26 cellular contexts compared by ENCODE assay signal in genomic region chr20:47289989-47290388, GRCh38.
"Had no signal": no experiment of that assay in that cellular context is flagged by ENCODE, and none has a peak within 500 bp of the region (broad histone marks: within the 10 kb centered on the region; RNA-seq: fewer than 3 reads in every experiment).

No MANE protein-coding gene starts in this region.

- H3K27ac ChIP-seq: neutrophil, prostate gland, right atrium auricular region, skin epidermis, spleen, testis, tibial artery had no signal

- H3K27me3 ChIP-seq: dorsolateral prefrontal cortex, neutrophil, right atrium auricular region, spleen, testis, tibial artery had no signal

- FAIRE-seq: frontal cortex had no signal

- H3K9me3 ChIP-seq: mucosa of descending colon, neutrophil, prostate gland, right atrium auricular region, spleen, testis, tibial artery had no signal

- H3K4me1 Mint-ChIP-seq: mesothelial cell of epicardium; neural crest cell; stimulated activated memory B cell treated with anti-CD40 and anti-IgM and Interleukin-4, amounts not matched to agents 10 μg/mL and 1 μg/mL and 100 μg/mL, for 72 hours had no signal

- H3K4me1 ChIP-seq: prostate gland, testis, tibial artery had no signal

- DNase-seq: dorsolateral prefrontal cortex; effector CD4-positive, alpha-beta T cell; hypothalamus; immature natural killer cell; islet precursor cell; kidney glomerular epithelial cell; mesenchymal stem cell; mucosa of descending colon; naive B cell; spleen; stimulated activated CD4-positive, alpha-beta T cell treated with anti-CD3 and anti-CD28 coated beads, Interleukin-4, amount 100 ng/mL, for 4 hours; stimulated activated naive CD8-positive, alpha-beta T cell treated with anti-CD3 and anti-CD28 coated beads, Interleukin-15, Interleukin-2, amounts not matched to agents 100 U/mL and 50 U/mL, for 24 hours; substantia nigra; testis had no signal

- H3K27me3 Mint-ChIP-seq: naive B cell; natural killer cell treated with Interleukin-12 subunit alpha and Interleukin-12 subunit beta and Interleukin-15 and Interleukin-18, amount 100 ng/mL, for 72 hours; stimulated activated memory B cell treated with anti-CD40 and anti-IgM and Interleukin-4, amounts not matched to agents 10 μg/mL and 1 μg/mL and 100 μg/mL, for 72 hours; type B pancreatic cell had no signal

- H3K4me3 ChIP-seq: dorsolateral prefrontal cortex, lung, mucosa of descending colon, prostate gland, right atrium auricular region, skin epidermis, spleen, testis, tibial artery had no signal

- H3K36me3 ChIP-seq: prostate gland had no signal

- H3K27ac Mint-ChIP-seq: natural killer cell treated with Interleukin-12 subunit alpha and Interleukin-12 subunit beta and Interleukin-15 and Interleukin-18, amount 100 ng/mL, for 72 hours; stimulated activated memory B cell treated with anti-CD40 and anti-IgM and Interleukin-4, amounts not matched to agents 10 μg/mL and 1 μg/mL and 100 μg/mL, for 72 hours; type B pancreatic cell had no signal

- H3K9me3 Mint-ChIP-seq: immature natural killer cell; mesothelial cell of epicardium; naive B cell; natural killer cell treated with Interleukin-12 subunit alpha and Interleukin-12 subunit beta and Interleukin-15 and Interleukin-18, amount 100 ng/mL, for 72 hours; neural crest cell; stimulated activated memory B cell treated with anti-CD40 and anti-IgM and Interleukin-4, amounts not matched to agents 10 μg/mL and 1 μg/mL and 100 μg/mL, for 72 hours; type B pancreatic cell had no signal

- ATAC-seq: mucosa of descending colon; natural killer cell treated with Interleukin-12 subunit alpha and Interleukin-12 subunit beta and Interleukin-15 and Interleukin-18, amount 100 ng/mL, for 72 hours; stimulated activated memory B cell treated with anti-CD40 and anti-IgM and Interleukin-4, amounts not matched to agents 10 μg/mL and 1 μg/mL and 100 μg/mL, for 72 hours; stimulated activated naive CD8-positive, alpha-beta T cell treated with anti-CD3 and anti-CD28 coated beads, Interleukin-15, Interleukin-2, amounts not matched to agents 100 U/mL and 50 U/mL, for 24 hours had no signal

- H3K4me3 Mint-ChIP-seq: immature natural killer cell; mesothelial cell of epicardium; naive B cell; natural killer cell treated with Interleukin-12 subunit alpha and Interleukin-12 subunit beta and Interleukin-15 and Interleukin-18, amount 100 ng/mL, for 72 hours; neural crest cell; stimulated activated memory B cell treated with anti-CD40 and anti-IgM and Interleukin-4, amounts not matched to agents 10 μg/mL and 1 μg/mL and 100 μg/mL, for 72 hours; type B pancreatic cell had no signal
